Comparison of ENCODE assay signal across 16 cellular contexts in the genomic region with DNA sequence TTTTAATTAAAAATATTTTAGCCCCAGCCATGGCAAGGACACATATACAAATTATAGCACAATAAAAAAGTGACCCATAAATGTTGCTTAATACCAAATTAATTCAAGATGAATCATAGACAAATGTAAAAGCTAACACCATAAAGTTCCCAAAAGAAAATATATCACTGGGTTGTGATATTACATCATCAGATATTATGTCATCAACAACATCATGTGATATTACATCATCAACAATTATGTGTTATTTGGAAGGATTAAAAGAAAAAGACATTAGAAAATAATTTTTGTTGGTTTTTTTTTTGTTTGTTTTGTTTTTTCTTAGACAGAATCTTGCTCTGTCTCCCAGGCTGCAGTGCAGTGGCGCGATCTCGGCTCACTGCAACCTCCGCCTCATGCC. TPM values are rescaled to one million over a fixed set of nuclear protein-coding genes. Genes with fewer than 3 reads are reported as not detected.
DNase-seq lines count a peak whose midpoint lies in the region; ATAC-seq, FAIRE-seq and TF ChIP-seq lines count a peak whose summit lies in the region.
"Had no signal": no experiment of that assay in that cellular context is flagged by ENCODE, and none has a peak within 500 bp of the region (broad histone marks: within the 10 kb centered on the region; RNA-seq: fewer than 3 reads in every experiment).

No MANE protein-coding gene starts in this region.

- peaks cover 18% of the 10 kb centered on the region for H3K4me1 Mint-ChIP-seq in chondrocyte (ENCODE audit: low read depth)
- no peaks in the 10 kb centered on the region for H3K4me1 Mint-ChIP-seq in activated CD4-positive, alpha-beta memory T cell treated with anti-CD3 and anti-CD28 coated beads for 36 hours (ENCODE audit: low read depth)

- H3K9me3 ChIP-seq in keratinocyte (ENCODE audit: control insufficient read depth, low read depth, low read length): no peaks in the 10 kb centered on the region
- H3K9me3 ChIP-seq: BE2C had no signal

- H3K27me3 Mint-ChIP-seq in chondrocyte (ENCODE audit: low read depth): no peaks in the 10 kb centered on the region
- no peaks in the 10 kb centered on the region for H3K27me3 Mint-ChIP-seq in activated CD4-positive, alpha-beta memory T cell treated with anti-CD3 and anti-CD28 coated beads for 36 hours

- peak overlapping the region; percentile 27 for H3K27ac Mint-ChIP-seq in chondrocyte (ENCODE audit: unreplicated experiment)
- H3K27ac Mint-ChIP-seq in activated CD4-positive, alpha-beta memory T cell treated with anti-CD3 and anti-CD28 coated beads for 36 hours: no peak overlapping the region
- H3K27ac Mint-ChIP-seq: CD8-positive, alpha-beta T cell had no signal

- no peaks in the 10 kb centered on the region for H3K27me3 ChIP-seq in keratinocyte (ENCODE audit: control insufficient read depth, extremely low read depth, insufficient read depth, low read length)

- no peak overlapping the region for H3K9ac ChIP-seq in keratinocyte (ENCODE audit: control insufficient read depth, extremely low read depth, insufficient read depth, low read length)

- intact Hi-C loops in activated CD4-positive, alpha-beta memory T cell treated with anti-CD3 and anti-CD28 coated beads for 36 hours (cut with micrococcal nuclease): no loop called here

- no peak overlapping the region for H2AFZ ChIP-seq in keratinocyte (ENCODE audit: control insufficient read depth, low read length)

- no peaks in the 10 kb centered on the region for H3K9me1 ChIP-seq in keratinocyte (ENCODE audit: control insufficient read depth, extremely low read depth, insufficient read depth, low read length)

- FAIRE-seq in keratinocyte (lab: Jason Lieb, UNC): no peak
- FAIRE-seq: D721Med had no signal

- TF ChIP-seq CTCF in chondrocyte (IDR thresholded peaks at IDR 0.05): no peak
- no peak for TF ChIP-seq CTCF in keratinocyte (optimal IDR thresholded peaks at IDR 0.05 in 1 of 3, IDR thresholded peaks at IDR 0.05 in 1 of 3, conservative IDR thresholded peaks at IDR 0.05 in 1 of 3; ENCODE audit: extremely low read depth in 1 of 3, insufficient read depth in 2 of 3, low read length in 3 of 3)

- no peak overlapping the region for H3K4me2 ChIP-seq in keratinocyte (ENCODE audit: control insufficient read depth, extremely low read depth, insufficient read depth, low read depth, low read length)

- H3K4me3 Mint-ChIP-seq in chondrocyte (ENCODE audit: unreplicated experiment): no peak overlapping the region
- H3K4me3 Mint-ChIP-seq in activated CD4-positive, alpha-beta memory T cell treated with anti-CD3 and anti-CD28 coated beads for 36 hours: no peak overlapping the region
- H3K4me3 Mint-ChIP-seq: CD8-positive, alpha-beta T cell had no signal

- dilution Hi-C loops in keratinocyte (cut with MboI; ENCODE audit: extremely low pct_ligation_motif_present, low sequenced_read_pairs): no loop called here

- H4K20me1 ChIP-seq in keratinocyte (ENCODE audit: control insufficient read depth, extremely low read depth, insufficient read depth, low read length): no peaks in the 10 kb centered on the region

- peak overlapping the region; percentile 65 for H3K27ac ChIP-seq in keratinocyte (ENCODE audit: control insufficient read depth, insufficient read depth, low read length)

- no peak for ATAC-seq in left lobe of liver
- no peak for ATAC-seq in HG02870 (IDR thresholded peaks at IDR 0.05; ENCODE audit: unreplicated experiment)
- ATAC-seq: CD8-positive, alpha-beta T cell had no signal

- CTCF ChIA-PET in activated CD4-positive, alpha-beta memory T cell treated with anti-CD3 and anti-CD28 coated beads for 36 hours (lab: Charles Lee): interaction anchor here (1.0 kb wide), 1 partner anchor 69 kb away, joined by 4 read pairs; no protein-coding TSS in a partner anchor

- POLR2A ChIA-PET in activated CD4-positive, alpha-beta memory T cell treated with anti-CD3 and anti-CD28 coated beads for 36 hours (lab: Charles Lee): no interaction called here

- no peaks in the 10 kb centered on the region for H3K79me2 ChIP-seq in keratinocyte (ENCODE audit: control insufficient read depth, insufficient read depth, low read length)

- DNase-seq in EL (peak; percentile 36), NCI-H460 (ENCODE audit: extremely low read depth, low read depth) (peak; percentile 84), chondrocyte (ENCODE audit: low spot score) (no peak), keratinocyte (ENCODE audit: low read depth, low spot score) (no peak), NCI-H2171 treated with DMSO at 0.1 percent for 48 hours (lab: John Stamatoyannopoulos, UW) (no peak), left lobe of liver (ENCODE audit: low spot score) (no peak)
- no peak for DNase-seq in activated CD4-positive, alpha-beta memory T cell treated with anti-CD3 and anti-CD28 coated beads for 36 hours
- DNase-seq: BE2C; CD8-positive, alpha-beta T cell; DMS79 treated with DMSO at 0.1 percent for 48 hours; Karpas-422; NCI-H187 treated with DMSO at 0.1 percent for 48 hours; NCI-H510A; NCI-H82 had no signal

- peaks cover 14% of the 10 kb centered on the region for H3K4me1 ChIP-seq in keratinocyte (ENCODE audit: control insufficient read depth, extremely low read depth, insufficient read depth, low read length)
- H3K4me1 ChIP-seq: BE2C had no signal

- peaks cover 25 to 34% of the 10 kb centered on the region in 2 experiments for H3K36me3 ChIP-seq in keratinocyte (ENCODE audit: control insufficient read depth in 2 of 2, extremely low read depth in 1 of 2, insufficient read depth in 2 of 2, low read length in 2 of 2)
- H3K36me3 ChIP-seq: BE2C had no signal

- H3K36me3 Mint-ChIP-seq in chondrocyte (ENCODE audit: low read depth): peaks cover 46% of the 10 kb centered on the region
- H3K36me3 Mint-ChIP-seq in activated CD4-positive, alpha-beta memory T cell treated with anti-CD3 and anti-CD28 coated beads for 36 hours: peaks cover 4% of the 10 kb centered on the region

- H3K9me3 Mint-ChIP-seq in chondrocyte (ENCODE audit: low read depth): no peaks in the 10 kb centered on the region
- H3K9me3 Mint-ChIP-seq in activated CD4-positive, alpha-beta memory T cell treated with anti-CD3 and anti-CD28 coated beads for 36 hours: no peaks in the 10 kb centered on the region
- H3K9me3 Mint-ChIP-seq: CD8-positive, alpha-beta T cell had no signal

- no peak overlapping the region for H3K4me3 ChIP-seq in keratinocyte (ENCODE audit: control insufficient read depth in 2 of 3, extremely low read depth in 1 of 3, insufficient read depth in 2 of 3, low read depth in 1 of 3, low read length in 3 of 3)

RNA-seq across cellular contexts. Expression of a gene that starts 34.4 kb away (rescaled TPM):
- 68.6 and 70.3 TPM in 2 replicates for total RNA-seq in NCI-H460 (2014; rRNA removed; shearing (Covaris generic))
- polyA plus RNA-seq in NCI-H460 (2014; cell fraction: nucleus; rRNA removed): 47.6 and 69.5 TPM in 2 replicates
- total RNA-seq in chondrocyte (26.3 to 35.5 TPM (median 26.5 TPM) in 3 replicates), left lobe of liver (26.6 TPM)
- polyA plus RNA-seq in keratinocyte: 12.0 to 22.2 TPM (median 13.2 TPM) in 3 replicates
- polyA plus RNA-seq in keratinocyte (2011; ENCODE audit: low read depth): 3.9 TPM
- 6.9 and 15.9 TPM in 2 replicates for polyA plus RNA-seq in keratinocyte (2011; cell fraction: cytosol; rRNA removed)
- 12.9 and 17.7 TPM in 2 replicates for polyA plus RNA-seq in keratinocyte (2011; cell fraction: nucleus; rRNA removed)
- polyA plus RNA-seq in keratinocyte (2012; ENCODE audit: low replicate concordance): 7.6 and 11.3 TPM in 2 replicates
- polyA minus RNA-seq in keratinocyte: 1.7 to 17.9 TPM (median 8.0 TPM) in 3 replicates
- 16.1 TPM for polyA minus RNA-seq in keratinocyte (2011; cell fraction: cytosol; rRNA and poly(A)+ RNA removed)
- polyA minus RNA-seq in keratinocyte (2011; cell fraction: nucleus; rRNA and poly(A)+ RNA removed): 10.8 and 40.9 TPM in 2 replicates
- total RNA-seq in activated CD4-positive, alpha-beta memory T cell treated with anti-CD3 and anti-CD28 coated beads for 36 hours: 10 to 100 TPM; 79.8 to 84.2 TPM

RNA-seq across cellular contexts. Expression of a gene that starts 54.3 kb away (rescaled TPM):
- not detected in 2 replicates for total RNA-seq in NCI-H460 (2014; rRNA removed; shearing (Covaris generic))
- not detected in 2 replicates for polyA plus RNA-seq in NCI-H460 (2014; cell fraction: nucleus; rRNA removed)
- total RNA-seq in chondrocyte (not detected in 3 replicates), left lobe of liver (not detected)
- 6.4 to 8.9 TPM (median 8.5 TPM) in 3 replicates for polyA plus RNA-seq in keratinocyte
- polyA plus RNA-seq in keratinocyte (2011; ENCODE audit: low read depth): 1.9 TPM
- 4.2 and 4.3 TPM in 2 replicates for polyA plus RNA-seq in keratinocyte (2011; cell fraction: cytosol; rRNA removed)
- 4.6 and 5.7 TPM in 2 replicates for polyA plus RNA-seq in keratinocyte (2011; cell fraction: nucleus; rRNA removed)
- polyA plus RNA-seq in keratinocyte (2012; ENCODE audit: low replicate concordance): 2.4 and 5.7 TPM in 2 replicates
- polyA minus RNA-seq in keratinocyte: 2.5 to 6.7 TPM (median 2.5 TPM) in 3 replicates
- not detected for polyA minus RNA-seq in keratinocyte (2011; cell fraction: cytosol; rRNA and poly(A)+ RNA removed)
- 5.9 and 8.8 TPM in 2 replicates for polyA minus RNA-seq in keratinocyte (2011; cell fraction: nucleus; rRNA and poly(A)+ RNA removed)
- under 1 TPM; 0.78 to 0.85 TPM for total RNA-seq in activated CD4-positive, alpha-beta memory T cell treated with anti-CD3 and anti-CD28 coated beads for 36 hours
- total RNA-seq: CD8-positive, alpha-beta T cell had no signal

Comparison
In these comparisons a context has a peak if more than half of its experiments do, and no peak if none do; other contexts are left out.
1. DNase-seq: peak in EL (single experiment) and NCI-H460 (single experiment); none in chondrocyte (single experiment), keratinocyte (single experiment), NCI-H2171 treated with DMSO at 0.1 percent for 48 hours (single experiment), left lobe of liver (single experiment) and activated CD4-positive, alpha-beta memory T cell treated with anti-CD3 and anti-CD28 coated beads for 36 hours (single experiment).